30 cellular contexts compared by ENCODE assay signal in the genomic region with DNA sequence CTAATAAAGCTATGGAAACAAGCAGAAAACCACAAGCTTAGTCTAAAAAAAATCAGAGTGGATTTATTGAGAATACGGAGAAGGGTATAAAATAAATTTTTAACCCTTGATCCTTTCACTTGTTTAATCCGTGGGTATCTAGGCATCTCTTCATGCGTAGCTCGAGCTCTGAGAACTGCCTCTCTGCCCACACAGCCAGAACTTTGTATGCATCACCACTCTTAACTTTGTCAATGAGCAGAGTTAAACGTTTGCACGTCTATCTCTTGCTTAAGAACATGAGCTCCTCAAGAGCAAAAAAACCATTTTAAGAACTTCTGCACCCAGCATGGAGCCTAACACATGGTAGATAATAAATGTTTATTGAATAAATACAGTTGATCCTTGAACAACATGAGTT.
"Had no signal": no experiment of that assay in that cellular context is flagged by ENCODE, and none has a peak within 500 bp of the region (broad histone marks: within the 10 kb centered on the region; RNA-seq: fewer than 3 reads in every experiment).

No MANE protein-coding gene starts in this region.

- H3K27ac ChIP-seq: coronary artery, esophagus muscularis mucosa, foreskin keratinocyte, heart right ventricle, left lung, psoas muscle, right lobe of liver, testis, tibial artery, upper lobe of left lung had no signal

- ATAC-seq: foreskin keratinocyte; heart right ventricle; left cardiac atrium; left lung; naive thymus-derived CD4-positive, alpha-beta T cell; psoas muscle; right lobe of liver; stimulated activated effector memory CD8-positive, alpha-beta T cell treated with anti-CD3 and anti-CD28 coated beads, Interleukin-12 subunit alpha, Interleukin-12 subunit beta, amount 100 ng/mL, for 72 hours had no signal

- FAIRE-seq: endothelial cell of umbilical vein, islet of Langerhans, small intestine, urothelium cell line had no signal

- H3K4me3 Mint-ChIP-seq: naive thymus-derived CD4-positive, alpha-beta T cell; nephron progenitor cell; stimulated activated effector memory CD8-positive, alpha-beta T cell treated with anti-CD3 and anti-CD28 coated beads, Interleukin-12 subunit alpha, Interleukin-12 subunit beta, amount 100 ng/mL, for 72 hours had no signal

- H3K36me3 ChIP-seq: esophagus muscularis mucosa, heart right ventricle, left lung, right lobe of liver, tibial artery, upper lobe of left lung had no signal

- DNase-seq: dermis blood vessel endothelial cell; effector memory CD4-positive, alpha-beta T cell; foreskin keratinocyte; glutamatergic neuron; heart right ventricle; hippocampal formation; left cardiac atrium; left lung; mesenchymal stem cell; midbrain; naive thymus-derived CD4-positive, alpha-beta T cell; nephron progenitor cell; psoas muscle; retina; right lobe of liver; small intestine; stimulated activated CD4-positive, alpha-beta T cell treated with anti-CD3 and anti-CD28 coated beads, Interleukin-12 subunit alpha, Interleukin-12 subunit beta, amount 100 ng/mL, for 4 hours; stimulated activated CD4-positive, alpha-beta T cell treated with anti-CD3 and anti-CD28 coated beads, Interleukin-1b, Interleukin-23, amount 100 ng/mL, for 48 hours; stimulated activated CD4-positive, alpha-beta T cell treated with anti-CD3 and anti-CD28 coated beads, Interleukin-4, amount 100 ng/mL, for 1 hour; stimulated activated naive CD4-positive, alpha-beta T cell treated with Interleukin-2 at 50 U/mL for 16 hours; substantia nigra; testis; tibial artery; upper lobe of left lung had no signal

- H3K27me3 ChIP-seq: esophagus muscularis mucosa, foreskin keratinocyte, heart right ventricle, left lung, right lobe of liver, testis, tibial artery, upper lobe of left lung had no signal

- H3K9me3 ChIP-seq: esophagus muscularis mucosa, heart right ventricle, left lung, psoas muscle, right lobe of liver, testis, tibial artery, upper lobe of left lung had no signal

- H3K4me1 ChIP-seq: testis had no signal

- H3K4me3 ChIP-seq: coronary artery, esophagus muscularis mucosa, heart right ventricle, left lung, psoas muscle, right lobe of liver, testis, tibial artery, upper lobe of left lung had no signal

- H3K27ac Mint-ChIP-seq: naive thymus-derived CD4-positive, alpha-beta T cell; nephron progenitor cell; stimulated activated effector memory CD8-positive, alpha-beta T cell treated with anti-CD3 and anti-CD28 coated beads, Interleukin-12 subunit alpha, Interleukin-12 subunit beta, amount 100 ng/mL, for 72 hours had no signal
